ENCODE assay signal across 8 cellular contexts in the genomic region with DNA sequence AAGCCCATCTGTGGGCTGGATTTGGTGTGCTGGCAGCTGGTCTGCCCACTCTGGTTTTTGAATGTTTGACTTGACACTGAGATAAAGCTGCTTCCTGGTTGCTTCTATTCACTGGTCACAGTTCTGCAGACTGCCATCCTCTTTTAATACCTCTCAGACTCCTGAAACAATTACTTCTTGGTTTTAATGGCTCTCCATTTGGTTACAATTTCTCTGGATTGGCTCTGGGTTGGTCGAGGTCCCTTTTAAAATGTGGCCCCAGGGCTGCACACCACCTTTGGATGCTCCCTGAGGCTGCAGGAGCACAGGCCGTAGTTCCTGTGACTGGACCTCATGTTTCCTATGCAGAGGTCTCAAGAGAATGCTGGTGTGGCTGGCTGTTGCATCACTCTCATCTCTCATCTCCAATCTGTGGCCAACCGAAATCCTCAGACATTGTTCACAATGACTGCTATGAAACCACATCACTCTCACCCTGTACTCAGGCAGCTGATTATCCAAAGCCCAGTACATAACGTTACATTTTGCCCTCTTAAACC.
DNase-seq lines count a peak whose midpoint lies in the region; ATAC-seq and TF ChIP-seq lines count a peak whose summit lies in the region.

No MANE protein-coding gene starts in this region.

- POLR2A ChIA-PET in GM10248 (lab: Yijun Ruan, JAX) = no interaction called here
- POLR2A ChIA-PET in activated naive CD8-positive, alpha-beta T cell treated with anti-CD3 and anti-CD28 coated beads, Interleukin-2, amount 10 ng/mL, durations not matched to agents 7 days and 5 days (lab: Charles Lee) = no interaction called here

- no peak for TF ChIP-seq EP300 in esophagus muscularis mucosa (IDR thresholded peaks at IDR 0.05)

- H3K9me3 ChIP-seq in esophagus muscularis mucosa = no peaks in the 10 kb centered on the region

- no peaks in the 10 kb centered on the region for H3K27me3 Mint-ChIP-seq in activated naive CD8-positive, alpha-beta T cell treated with anti-CD3 and anti-CD28 coated beads, Interleukin-2, amount 10 ng/mL, durations not matched to agents 7 days and 5 days
- H3K27me3 Mint-ChIP-seq in stimulated activated naive CD8-positive, alpha-beta T cell treated with anti-CD3 and anti-CD28 coated beads, Interleukin-15, amount 100 ng/mL, for 72 hours = no peaks in the 10 kb centered on the region

- peaks cover 0 to 19% (median 0%) of the 10 kb centered on the region in 4 donors for H3K36me3 ChIP-seq in esophagus muscularis mucosa

- H3K9me3 Mint-ChIP-seq in activated naive CD8-positive, alpha-beta T cell treated with anti-CD3 and anti-CD28 coated beads, Interleukin-2, amount 10 ng/mL, durations not matched to agents 7 days and 5 days = no peaks in the 10 kb centered on the region
- H3K9me3 Mint-ChIP-seq in stimulated activated naive CD8-positive, alpha-beta T cell treated with anti-CD3 and anti-CD28 coated beads, Interleukin-15, amount 100 ng/mL, for 72 hours = no peaks in the 10 kb centered on the region

- H3K4me3 ChIP-seq in esophagus muscularis mucosa = no peak overlapping the region

- peaks cover 16% of the 10 kb centered on the region for H3K36me3 Mint-ChIP-seq in activated naive CD8-positive, alpha-beta T cell treated with anti-CD3 and anti-CD28 coated beads, Interleukin-2, amount 10 ng/mL, durations not matched to agents 7 days and 5 days

- peak; percentile 41 for DNase-seq in GM10248 (ENCODE audit: extremely low spot score)
- DNase-seq in activated naive CD8-positive, alpha-beta T cell treated with anti-CD3 and anti-CD28 coated beads, Interleukin-2, amount 10 ng/mL, durations not matched to agents 7 days and 5 days = no peak
- peak; percentile 13 to 61 for DNase-seq in stimulated activated naive CD8-positive, alpha-beta T cell treated with anti-CD3 and anti-CD28 coated beads, Interleukin-15, amount 100 ng/mL, for 72 hours
- DNase-seq in esophagus muscularis mucosa (ENCODE audit: extremely low spot score) = no peak
- no peak for DNase-seq in mesenteric fat pad (ENCODE audit: low spot score)
- no peak for DNase-seq in NK-92 (lab: John Stamatoyannopoulos, UW; ENCODE audit: unreplicated experiment)

- intact Hi-C loops in esophagus muscularis mucosa (cut with DNase I) = no loop called here

- WGBS in esophagus muscularis mucosa = 67% methylated on average over 4 of the region's 4 CpGs

- TF ChIP-seq CTCF in GM10248 (IDR thresholded peaks at IDR 0.05; ENCODE audit: control extremely low read depth, extremely low read depth, low read depth, missing control alignments) (no peak), esophagus muscularis mucosa (IDR thresholded peaks at IDR 0.05) (no peak)

- H3K4me3 Mint-ChIP-seq in activated naive CD8-positive, alpha-beta T cell treated with anti-CD3 and anti-CD28 coated beads, Interleukin-2, amount 10 ng/mL, durations not matched to agents 7 days and 5 days = no peak overlapping the region
- H3K4me3 Mint-ChIP-seq in stimulated activated naive CD8-positive, alpha-beta T cell treated with anti-CD3 and anti-CD28 coated beads, Interleukin-15, amount 100 ng/mL, for 72 hours = peak overlapping the region in 1 of 2 donors; percentile 7

- H3K27ac Mint-ChIP-seq in activated naive CD8-positive, alpha-beta T cell treated with anti-CD3 and anti-CD28 coated beads, Interleukin-2, amount 10 ng/mL, durations not matched to agents 7 days and 5 days = no peak overlapping the region
- peak overlapping the region; percentile 94 to 98 for H3K27ac Mint-ChIP-seq in stimulated activated naive CD8-positive, alpha-beta T cell treated with anti-CD3 and anti-CD28 coated beads, Interleukin-15, amount 100 ng/mL, for 72 hours

- CTCF ChIA-PET in GM10248 (lab: Yijun Ruan, JAX) = interaction anchor here (1.1 to 3.1 kb wide), 4 partner anchors 11 to 42 kb away, joined by 3 to 12 read pairs (median 7); no protein-coding TSS in a partner anchor

- H3K27ac ChIP-seq in esophagus muscularis mucosa (replicated peaks in 1 of 4) = no peak overlapping the region

- no peak for TF ChIP-seq POLR2A in esophagus muscularis mucosa (IDR thresholded peaks at IDR 0.05; ENCODE audit: low read depth)

- peak; percentile 71 for ATAC-seq in GM19397 (IDR thresholded peaks at IDR 0.05; ENCODE audit: unreplicated experiment)
- peak; percentile 89 for ATAC-seq in HG03432 (IDR thresholded peaks at IDR 0.05; ENCODE audit: unreplicated experiment)
- ATAC-seq in activated naive CD8-positive, alpha-beta T cell treated with anti-CD3 and anti-CD28 coated beads, Interleukin-2, amount 10 ng/mL, durations not matched to agents 7 days and 5 days (ENCODE audit: low read depth) = peak; percentile 45
- peak; percentile 96 for ATAC-seq in stimulated activated naive CD8-positive, alpha-beta T cell treated with anti-CD3 and anti-CD28 coated beads, Interleukin-15, amount 100 ng/mL, for 72 hours

- H3K27me3 ChIP-seq in esophagus muscularis mucosa = no peaks in the 10 kb centered on the region

- H3K4me1 Mint-ChIP-seq in activated naive CD8-positive, alpha-beta T cell treated with anti-CD3 and anti-CD28 coated beads, Interleukin-2, amount 10 ng/mL, durations not matched to agents 7 days and 5 days = peaks cover 13% of the 10 kb centered on the region
- peaks cover 8% of the 10 kb centered on the region for H3K4me1 Mint-ChIP-seq in stimulated activated naive CD8-positive, alpha-beta T cell treated with anti-CD3 and anti-CD28 coated beads, Interleukin-15, amount 100 ng/mL, for 72 hours

- no peaks in the 10 kb centered on the region for H3K4me1 ChIP-seq in esophagus muscularis mucosa

Comparison
In these comparisons a context has a peak if more than half of its experiments do, and no peak if none do; other contexts are left out.
1. DNase-seq: peak in GM10248 (single experiment) and stimulated activated naive CD8-positive, alpha-beta T cell treated with anti-CD3 and anti-CD28 coated beads, Interleukin-15, amount 100 ng/mL, for 72 hours (2 of 2); none in activated naive CD8-positive, alpha-beta T cell treated with anti-CD3 and anti-CD28 coated beads, Interleukin-2, amount 10 ng/mL, durations not matched to agents 7 days and 5 days (single experiment), esophagus muscularis mucosa (single experiment), mesenteric fat pad (single experiment) and NK-92 (single experiment).
2. ATAC-seq: peak in every context shown above with its lines; median percentile 96 in stimulated activated naive CD8-positive, alpha-beta T cell treated with anti-CD3 and anti-CD28 coated beads, Interleukin-15, amount 100 ng/mL, for 72 hours; 89 in HG03432; 71 in GM19397; 45 in activated naive CD8-positive, alpha-beta T cell treated with anti-CD3 and anti-CD28 coated beads, Interleukin-2, amount 10 ng/mL, durations not matched to agents 7 days and 5 days.